Comparison of ENCODE assay signal across 8 cellular contexts in genomic region chr3:107752202-107752990, GRCh38.
DNase-seq lines count a peak whose midpoint lies in the region; ATAC-seq, FAIRE-seq and TF ChIP-seq lines count a peak whose summit lies in the region.

No MANE protein-coding gene starts in this region.

- H3K79me2 ChIP-seq in endothelial cell of umbilical vein (ENCODE audit: control insufficient read depth, insufficient read depth, low read length), result no peaks in the 10 kb centered on the region
- H3K79me2 ChIP-seq in parathyroid adenoma, result peaks cover 4% of the 10 kb centered on the region

- no peaks in the 10 kb centered on the region for H3K9me3 ChIP-seq in endothelial cell of umbilical vein (replicated peaks; ENCODE audit: control insufficient read depth, insufficient read depth, low read length)
- H3K9me3 ChIP-seq in parathyroid adenoma (ENCODE audit: control insufficient read depth, low read length), result no peaks in the 10 kb centered on the region

- peak; percentile 22 for DNase-seq in activated naive CD4-positive, alpha-beta T cell treated with anti-CD3 and anti-CD28 coated beads for 36 hours
- DNase-seq in activated naive CD4-positive, alpha-beta T cell treated with Interleukin-2 at 50 U/mL for 16 hours, result no peak
- DNase-seq in NCI-H774 (lab: John Stamatoyannopoulos, UW) (peak; percentile 49), endothelial cell of umbilical vein (ENCODE audit: low read depth, low spot score) (peak; percentile 42)
- no peak for DNase-seq in activated CD4-positive, alpha-beta T cell treated with anti-CD3 and anti-CD28 coated beads for 4 hours

- BruUV-seq in endothelial cell of umbilical vein (replicated peaks; lab: Mats Ljungman, UMichigan), result no TSS peak

- POLR2A ChIA-PET in endothelial cell of umbilical vein (lab: Charles Lee), result no interaction called here

- H3K4me3 Mint-ChIP-seq in activated naive CD4-positive, alpha-beta T cell treated with anti-CD3 and anti-CD28 coated beads for 36 hours, result no peak overlapping the region

- H2AFZ ChIP-seq in endothelial cell of umbilical vein (ENCODE audit: low read depth, low read length), result no peak overlapping the region
- no peak overlapping the region for H2AFZ ChIP-seq in parathyroid adenoma

- H3K9ac ChIP-seq in endothelial cell of umbilical vein (replicated peaks; ENCODE audit: extremely low read depth, insufficient read depth, low read length) (no peak overlapping the region), parathyroid adenoma (no peak overlapping the region)

- H3K4me3 ChIP-seq in endothelial cell of umbilical vein (replicated peaks in 1 of 3; ENCODE audit: insufficient read depth in 1 of 3, low read depth in 1 of 3, low read length in 3 of 3) (no peak overlapping the region), parathyroid adenoma (ENCODE audit: low read depth, low read length) (no peak overlapping the region)

- no peaks in the 10 kb centered on the region for H3K36me3 ChIP-seq in endothelial cell of umbilical vein (ENCODE audit: control insufficient read depth in 2 of 2, extremely low read depth in 1 of 2, insufficient read depth in 2 of 2, low read length in 2 of 2)
- no peaks in the 10 kb centered on the region for H3K36me3 ChIP-seq in parathyroid adenoma (ENCODE audit: control insufficient read depth, insufficient read depth, low read length)

- H3K4me1 Mint-ChIP-seq in activated naive CD4-positive, alpha-beta T cell treated with anti-CD3 and anti-CD28 coated beads for 36 hours (ENCODE audit: low read depth), result no peaks in the 10 kb centered on the region

- no peak overlapping the region for H3K27ac Mint-ChIP-seq in activated naive CD4-positive, alpha-beta T cell treated with anti-CD3 and anti-CD28 coated beads for 36 hours

- H3K27me3 ChIP-seq in endothelial cell of umbilical vein (ENCODE audit: control insufficient read depth in 2 of 2, insufficient read depth in 2 of 2, low read length in 2 of 2) (no peaks in the 10 kb centered on the region), parathyroid adenoma (ENCODE audit: control insufficient read depth, insufficient read depth, low read length) (no peaks in the 10 kb centered on the region)

- TF ChIP-seq POLR2A in endothelial cell of umbilical vein (IDR thresholded peaks at IDR 0.05; ENCODE audit: low read depth, low read length), result no peak

- H3K4me1 ChIP-seq in endothelial cell of umbilical vein (ENCODE audit: control insufficient read depth, extremely low read depth, insufficient read depth, low read length), result no peaks in the 10 kb centered on the region
- H3K4me1 ChIP-seq in parathyroid adenoma, result no peaks in the 10 kb centered on the region

- H3K9me1 ChIP-seq in endothelial cell of umbilical vein (replicated peaks; ENCODE audit: control insufficient read depth, extremely low read depth, insufficient read depth, low read length), result no peaks in the 10 kb centered on the region

- TF ChIP-seq CTCF in endothelial cell of umbilical vein (IDR thresholded peaks at IDR 0.05; ENCODE audit: extremely low read depth in 1 of 2, insufficient read depth in 1 of 2, low read depth in 1 of 2, low read length in 2 of 2) (peak; percentile 33 to 41), parathyroid adenoma (IDR thresholded peaks at IDR 0.05) (peak; percentile 26)

- ATAC-seq in GM18517 (IDR thresholded peaks at IDR 0.05; ENCODE audit: unreplicated experiment) (no peak), GM19324 (IDR thresholded peaks at IDR 0.05; ENCODE audit: low FRiP score, unreplicated experiment) (no peak)

- peak; percentile 68 for FAIRE-seq in endothelial cell of umbilical vein (lab: Jason Lieb, UNC)

- H3K36me3 Mint-ChIP-seq in activated naive CD4-positive, alpha-beta T cell treated with anti-CD3 and anti-CD28 coated beads for 36 hours (ENCODE audit: low read depth), result peaks cover 11% of the 10 kb centered on the region

- dilution Hi-C loops in endothelial cell of umbilical vein (cut with MboI; ENCODE audit: extremely low pct_ligation_motif_present, low sequenced_read_pairs), result no loop called here

- no peaks in the 10 kb centered on the region for H4K20me1 ChIP-seq in endothelial cell of umbilical vein (replicated peaks; ENCODE audit: control insufficient read depth, extremely low read depth, insufficient read depth, low read length)

- CTCF ChIA-PET in activated naive CD4-positive, alpha-beta T cell treated with anti-CD3 and anti-CD28 coated beads for 36 hours (lab: Charles Lee), result interaction anchor here (0.7 to 3.2 kb wide), 8 partner anchors 8 to 93 kb away, joined by 3 to 15 read pairs (median 4); no protein-coding TSS in a partner anchor
- CTCF ChIA-PET in endothelial cell of umbilical vein (lab: Charles Lee), result interaction anchor here (0.8 to 8.5 kb wide), 15 partner anchors 11 to 725 kb away, joined by 3 to 71 read pairs (median 6); no protein-coding TSS in a partner anchor

- H3K27ac ChIP-seq in endothelial cell of umbilical vein (ENCODE audit: insufficient read depth, low read depth, low read length) (no peak overlapping the region), parathyroid adenoma (no peak overlapping the region)

- H3K27me3 Mint-ChIP-seq in activated naive CD4-positive, alpha-beta T cell treated with anti-CD3 and anti-CD28 coated beads for 36 hours (ENCODE audit: low read depth), result no peaks in the 10 kb centered on the region

- H3K4me2 ChIP-seq in endothelial cell of umbilical vein (ENCODE audit: insufficient read depth, low read length), result no peak overlapping the region
- H3K4me2 ChIP-seq in parathyroid adenoma (ENCODE audit: low read length), result no peak overlapping the region

- H3K9me3 Mint-ChIP-seq in activated naive CD4-positive, alpha-beta T cell treated with anti-CD3 and anti-CD28 coated beads for 36 hours, result no peaks in the 10 kb centered on the region

- intact Hi-C loops in activated naive CD4-positive, alpha-beta T cell treated with anti-CD3 and anti-CD28 coated beads for 36 hours (cut with micrococcal nuclease), result loop anchor here (1.0 kb wide), 1 partner anchor 76 kb away; no protein-coding TSS in a partner anchor
- intact Hi-C loops in endothelial cell of umbilical vein (cut with micrococcal nuclease), result loop anchor here (2.0 to 5.0 kb wide), 3 partner anchors 76 to 175 kb away; no protein-coding TSS in a partner anchor

TF ChIP-seq in endothelial cell of umbilical vein, 7 proteins besides CTCF, POLR2A, EP300 and RAD21:
- TF ChIP-seq MAX (IDR thresholded peaks at IDR 0.05; ENCODE audit: insufficient read depth, insufficient read length), result no peak
TF ChIP-seq in endothelial cell of umbilical vein: peak in this region for 0.

Comparison
In these comparisons a context has a peak if more than half of its experiments do, and no peak if none do; other contexts are left out.
1. DNase-seq: peak in activated naive CD4-positive, alpha-beta T cell treated with anti-CD3 and anti-CD28 coated beads for 36 hours (single experiment), NCI-H774 (single experiment) and endothelial cell of umbilical vein (single experiment); none in activated naive CD4-positive, alpha-beta T cell treated with Interleukin-2 at 50 U/mL for 16 hours (single experiment) and activated CD4-positive, alpha-beta T cell treated with anti-CD3 and anti-CD28 coated beads for 4 hours (0 of 2).